ENCODE assay signal across 8 cellular contexts in genomic region chr7:1458676-1459511, GRCh38. TPM values are rescaled to one million over a fixed set of nuclear protein-coding genes. Genes with fewer than 3 reads are reported as not detected.
DNase-seq lines count a peak whose midpoint lies in the region; ATAC-seq and TF ChIP-seq lines count a peak whose summit lies in the region.

MICALL2 (minus strand) TSS chr7:1459470; CDS start chr7:1459326, 144 bp downstream.

- H3K36me3 ChIP-seq in ES-I3 (ENCODE audit: insufficient read depth, low read length) (no peaks in the 10 kb centered on the region), HUES64 (ENCODE audit: insufficient read depth, low read length) (no peaks in the 10 kb centered on the region)

- H3K27me3 ChIP-seq in HUES64 (ENCODE audit: insufficient read depth, low read length) = no peaks in the 10 kb centered on the region

- H3K27ac ChIP-seq in HUES64 (ENCODE audit: low read depth, low read length) = peak within 1 kb of the TSS; percentile 35; the same call in 1 of the 2 replicates

- no peaks in the 10 kb centered on the region for H3K9me3 Mint-ChIP-seq in type B pancreatic cell

- H3K36me3 Mint-ChIP-seq in type B pancreatic cell = no peaks in the 10 kb centered on the region

- TF ChIP-seq CTCF in epithelial cell of proximal tubule (conservative IDR thresholded peaks at IDR 0.05; ENCODE audit: low read depth, low read length) (no peak), type B pancreatic cell (conservative IDR thresholded peaks at IDR 0.05) (no peak)

- H3K27me3 Mint-ChIP-seq in type B pancreatic cell = no peaks in the 10 kb centered on the region

- H3K4me3 ChIP-seq in HUES64 (ENCODE audit: low read length) = peak within 1 kb of the TSS; percentile 90
- H3K4me3 ChIP-seq in epithelial cell of proximal tubule (ENCODE audit: low read depth, low read length) = peak within 1 kb of the TSS; percentile 76

- H3K27ac Mint-ChIP-seq in type B pancreatic cell = peak within 1 kb of the TSS; percentile 29

- peak within 1 kb of the TSS; percentile 67 for H3K9ac ChIP-seq in ES-I3 (ENCODE audit: low read depth, low read length)
- H3K9ac ChIP-seq in HUES64 (ENCODE audit: low read depth, low read length) = peak within 1 kb of the TSS; percentile 75

- ATAC-seq in GM21447 (IDR thresholded peaks at IDR 0.05; ENCODE audit: unreplicated experiment) (peak; percentile 8), GM21381 (IDR thresholded peaks at IDR 0.05; ENCODE audit: unreplicated experiment) (no peak)

- no peaks in the 10 kb centered on the region for H3K9me3 ChIP-seq in ES-I3 (ENCODE audit: control insufficient read depth, insufficient read depth, low read length)
- no peaks in the 10 kb centered on the region for H3K9me3 ChIP-seq in HUES64 (ENCODE audit: insufficient read depth, low read depth, low read length)

- H3K4me1 ChIP-seq in ES-I3 (ENCODE audit: insufficient read depth, low read length) (peaks cover 21% of the 10 kb centered on the region), HUES64 (ENCODE audit: insufficient read depth, low read length) (no peaks in the 10 kb centered on the region)

- H3K4me1 Mint-ChIP-seq in type B pancreatic cell (ENCODE audit: unreplicated experiment) = peaks cover 15% of the 10 kb centered on the region

- DNase-seq in activated CD4-positive, alpha-beta T cell treated with anti-CD3 and anti-CD28 coated beads, Interleukin-2, amount 50 U/mL, for 4 hours = peak; percentile 9 to 11
- DNase-seq in epithelial cell of proximal tubule (ENCODE audit: low read depth) (no peak), mucosa of gallbladder (ENCODE audit: low spot score) (peak; percentile 72), type B pancreatic cell (ENCODE audit: extremely low spot score, unreplicated experiment) (no peak)

- H3K4me3 Mint-ChIP-seq in type B pancreatic cell = peak within 1 kb of the TSS; percentile 77

- WGBS in HUES64 = 5% methylated on average over 69 of the region's 69 CpGs

RNA-seq across cellular contexts. Expression of gene MICALL2, which starts in this region (rescaled TPM):
- 5.9 TPM for polyA plus RNA-seq in HUES64 (2013, experiment 1 of 2)
- 5.6 TPM for polyA plus RNA-seq in HUES64 (2013, experiment 2 of 2)
- total RNA-seq in epithelial cell of proximal tubule (8.1 and 12.4 TPM in 2 replicates), mucosa of gallbladder (166 TPM), type B pancreatic cell (ENCODE audit: low replicate concordance) (5.6 and 12.3 TPM in 2 replicates)

Comparison
In these comparisons a context has a peak if more than half of its experiments do, and no peak if none do; other contexts are left out.
1. RNA of gene MICALL2 (total RNA-seq): 166 TPM in mucosa of gallbladder (single experiment); 5.6 to 12.3 TPM in type B pancreatic cell and 8.1 to 12.4 TPM in epithelial cell of proximal tubule; every median in the first group is over 10 times any median in the second.
2. DNase-seq: peak in activated CD4-positive, alpha-beta T cell treated with anti-CD3 and anti-CD28 coated beads, Interleukin-2, amount 50 U/mL, for 4 hours (2 of 2) and mucosa of gallbladder (single experiment); none in epithelial cell of proximal tubule (single experiment) and type B pancreatic cell (single experiment).